Comparison of ENCODE assay signal across 8 cellular contexts in genomic region chr6:11318835-11319813, GRCh38.
DNase-seq lines count a peak whose midpoint lies in the region; ATAC-seq and TF ChIP-seq lines count a peak whose summit lies in the region.

No MANE protein-coding gene starts in this region.

- no peak for ATAC-seq in GM18519 (IDR thresholded peaks at IDR 0.05; ENCODE audit: low FRiP score, unreplicated experiment)

- no peaks in the 10 kb centered on the region for H3K9me3 ChIP-seq in CD4-positive, alpha-beta memory T cell (ENCODE audit: control insufficient read depth in 1 of 2, low read length in 2 of 2)
- H3K9me3 ChIP-seq in PC-9 (ENCODE audit: insufficient read depth, low read depth) (no peaks in the 10 kb centered on the region), neutrophil (no peaks in the 10 kb centered on the region), BE2C (no peaks in the 10 kb centered on the region; the same call in 1 of the 2 replicates), A673 (ENCODE audit: low read depth, low read length, poor library complexity, severe bottlenecking) (no peaks in the 10 kb centered on the region)

- H3K4me1 Mint-ChIP-seq in CD4-positive, alpha-beta memory T cell = peaks cover 34 to 57% (median 44%) of the 10 kb centered on the region in 4 donors
- H3K4me1 Mint-ChIP-seq in dendritic cell treated with granulocyte-macrophage colony-stimulating factor and Interleukin-4, amounts not matched to agents 40 ng/mL and 50 ng/mL, for 4 days (ENCODE audit: low read depth) = peaks cover 61% of the 10 kb centered on the region

- TF ChIP-seq CTCF in PC-9 (conservative IDR thresholded peaks at IDR 0.05) (no peak), neutrophil (IDR thresholded peaks at IDR 0.05) (no peak), BE2C (IDR thresholded peaks at IDR 0.05; ENCODE audit: low read depth, low read length) (no peak), A673 (conservative IDR thresholded peaks at IDR 0.05; ENCODE audit: low read depth, low read length) (no peak)

- H3K79me2 ChIP-seq in PC-9 (ENCODE audit: low read depth) = no peaks in the 10 kb centered on the region

- no peaks in the 10 kb centered on the region for H3K9me2 ChIP-seq in PC-9 (ENCODE audit: insufficient read depth)

- BruUV-seq in PC-9 (replicated peaks; lab: Mats Ljungman, UMichigan) (TSS peak; percentile 46), A673 (replicated peaks; lab: Mats Ljungman, UMichigan) (no TSS peak)

- no peak overlapping the region for H2AFZ ChIP-seq in PC-9

- CTCF ChIA-PET in CD4-positive, alpha-beta memory T cell (lab: Charles Lee; ENCODE audit: partially characterized antibody) = interaction anchor here (0.9 to 1.3 kb wide), 5 partner anchors 11 to 97 kb away, joined by 3 to 5 read pairs (median 3); no protein-coding TSS in a partner anchor
- CTCF ChIA-PET in PC-9 (lab: Charles Lee) (interaction anchor here (0.9 kb wide), 2 partner anchors 26 to 365 kb away, joined by 4 to 10 read pairs; no protein-coding TSS in a partner anchor), A673 (lab: Charles Lee) (no interaction called here)

- H3K4me1 ChIP-seq in CD4-positive, alpha-beta memory T cell (ENCODE audit: insufficient read depth, low read length) = peaks cover 29% of the 10 kb centered on the region
- peaks cover 34% of the 10 kb centered on the region for H3K4me1 ChIP-seq in PC-9 (replicated peaks; ENCODE audit: insufficient read depth)
- H3K4me1 ChIP-seq in neutrophil (ENCODE audit: control insufficient read depth in 1 of 2, insufficient read depth in 1 of 2, low read depth in 1 of 2, low read length in 1 of 2) = peaks cover 40 to 43% of the 10 kb centered on the region in 2 experiments
- no peaks in the 10 kb centered on the region for H3K4me1 ChIP-seq in BE2C
- H3K4me1 ChIP-seq in A673 (ENCODE audit: insufficient read depth, low read length, poor library complexity, severe bottlenecking) = no peaks in the 10 kb centered on the region

- peaks cover 20% of the 10 kb centered on the region for H3F3A ChIP-seq in PC-9 (ENCODE audit: insufficient read depth, low read depth)

- peak overlapping the region in 6 of 8 donors; percentile 1 to 70 (median 44) for H3K4me3 Mint-ChIP-seq in CD4-positive, alpha-beta memory T cell
- no peak overlapping the region for H3K4me3 Mint-ChIP-seq in dendritic cell treated with granulocyte-macrophage colony-stimulating factor and Interleukin-4, amounts not matched to agents 40 ng/mL and 50 ng/mL, for 4 days

- H3K27ac ChIP-seq in CD4-positive, alpha-beta memory T cell (ENCODE audit: low read depth, low read length) = peak overlapping the region; percentile 37
- peak overlapping the region; percentile 85 for H3K27ac ChIP-seq in PC-9
- H3K27ac ChIP-seq in neutrophil = peak overlapping the region; percentile 97
- H3K27ac ChIP-seq in A673 (ENCODE audit: low read depth, low read length, poor library complexity, severe bottlenecking) = no peak overlapping the region

- peak overlapping the region; percentile 68 for H3K4me2 ChIP-seq in PC-9

- DNase-seq in CD4-positive, alpha-beta memory T cell = no peak
- DNase-seq in PC-9 (peak in 1 of 2 experiments; percentile 13), BE2C (no peak), DMS79 treated with DMSO at 0.1 percent for 48 hours (lab: John Stamatoyannopoulos, UW) (no peak), A673 (ENCODE audit: low spot score) (no peak)

- POLR2A ChIA-PET in CD4-positive, alpha-beta memory T cell (lab: Charles Lee; ENCODE audit: partially characterized antibody) = interaction anchor here (0.6 to 2.0 kb wide), 3 partner anchors 20 to 86 kb away, joined by 3 to 7 read pairs (median 5); partner anchors contain the start of gene NEDD9
- POLR2A ChIA-PET in PC-9 (lab: Charles Lee; ENCODE audit: unreplicated experiment) (interaction anchor here (0.6 to 1.4 kb wide), 14 partner anchors 15 to 995 kb away, joined by 3 to 31 read pairs (median 8); partner anchors contain the start of gene NEDD9), A673 (lab: Charles Lee; ENCODE audit: low non-redundant PET) (no interaction called here)

- intact Hi-C loops in CD4-positive, alpha-beta memory T cell (cut with micrococcal nuclease) = loop anchor here (1.0 to 5.0 kb wide), 3 partner anchors 62 to 87 kb away; partner anchors contain the start of gene NEDD9
- intact Hi-C loops in PC-9 (cut with micrococcal nuclease; ENCODE audit: unreplicated experiment) = loop anchor here (1.0 to 2.0 kb wide), 10 partner anchors 25 to 224 kb away; partner anchors contain the start of gene NEDD9
- intact Hi-C loops in dendritic cell treated with granulocyte-macrophage colony-stimulating factor and Interleukin-4, amounts not matched to agents 40 ng/mL and 50 ng/mL, for 4 days (cut with micrococcal nuclease) = no loop called here
- intact Hi-C loops in A673 (cut with micrococcal nuclease; ENCODE audit: unreplicated experiment) = no loop called here

- H3K9me3 Mint-ChIP-seq in CD4-positive, alpha-beta memory T cell = peaks cover 0 to 3% (median 0%) of the 10 kb centered on the region in 8 donors
- no peaks in the 10 kb centered on the region for H3K9me3 Mint-ChIP-seq in dendritic cell treated with granulocyte-macrophage colony-stimulating factor and Interleukin-4, amounts not matched to agents 40 ng/mL and 50 ng/mL, for 4 days

- no peaks in the 10 kb centered on the region for H3K27me3 ChIP-seq in CD4-positive, alpha-beta memory T cell (ENCODE audit: insufficient read depth, low read length)
- H3K27me3 ChIP-seq in PC-9 (ENCODE audit: insufficient read depth, low read depth) (no peaks in the 10 kb centered on the region), neutrophil (no peaks in the 10 kb centered on the region), BE2C (no peaks in the 10 kb centered on the region), A673 (replicated peaks; ENCODE audit: insufficient read depth, low read depth, low read length, poor library complexity) (no peaks in the 10 kb centered on the region)

- no peaks in the 10 kb centered on the region for H3K27me3 Mint-ChIP-seq in CD4-positive, alpha-beta memory T cell
- H3K27me3 Mint-ChIP-seq in dendritic cell treated with granulocyte-macrophage colony-stimulating factor and Interleukin-4, amounts not matched to agents 40 ng/mL and 50 ng/mL, for 4 days = peaks cover 3% of the 10 kb centered on the region

- peak overlapping the region; percentile 84 to 96 (median 92) for H3K27ac Mint-ChIP-seq in CD4-positive, alpha-beta memory T cell
- peak overlapping the region; percentile 21 for H3K27ac Mint-ChIP-seq in dendritic cell treated with granulocyte-macrophage colony-stimulating factor and Interleukin-4, amounts not matched to agents 40 ng/mL and 50 ng/mL, for 4 days

- no peaks in the 10 kb centered on the region for H3K36me3 ChIP-seq in CD4-positive, alpha-beta memory T cell (ENCODE audit: insufficient read depth, low read length)
- H3K36me3 ChIP-seq in PC-9 (ENCODE audit: low read depth) = no peaks in the 10 kb centered on the region
- H3K36me3 ChIP-seq in neutrophil = peaks cover 38% of the 10 kb centered on the region
- H3K36me3 ChIP-seq in BE2C = no peaks in the 10 kb centered on the region
- no peaks in the 10 kb centered on the region for H3K36me3 ChIP-seq in A673 (ENCODE audit: insufficient read depth, low read length, poor library complexity, severe bottlenecking)

- H3K36me3 Mint-ChIP-seq in CD4-positive, alpha-beta memory T cell = peaks cover 48 to 51% of the 10 kb centered on the region in 2 donors
- H3K36me3 Mint-ChIP-seq in dendritic cell treated with granulocyte-macrophage colony-stimulating factor and Interleukin-4, amounts not matched to agents 40 ng/mL and 50 ng/mL, for 4 days (ENCODE audit: low read depth) = no peaks in the 10 kb centered on the region

- no peaks in the 10 kb centered on the region for H4K20me1 ChIP-seq in PC-9 (ENCODE audit: insufficient read depth)

- H3K4me3 ChIP-seq in CD4-positive, alpha-beta memory T cell (ENCODE audit: low read length in 2 of 2) = no peak overlapping the region
- H3K4me3 ChIP-seq in PC-9 (peak overlapping the region; percentile 24; the same call in 1 of the 2 replicates), neutrophil (ENCODE audit: low read depth in 1 of 2, low read length in 1 of 2) (no peak overlapping the region), BE2C (ENCODE audit: low read depth, low read length) (no peak overlapping the region), A673 (ENCODE audit: low read depth, low read length, poor library complexity, severe bottlenecking) (no peak overlapping the region)

Comparison
In these comparisons a context has a peak if more than half of its experiments do, and no peak if none do; other contexts are left out.
1. intact Hi-C loops: an anchor here in CD4-positive, alpha-beta memory T cell (1.0 to 5.0 kb wide) and PC-9 (1.0 to 2.0 kb wide); none called in dendritic cell treated with granulocyte-macrophage colony-stimulating factor and Interleukin-4, amounts not matched to agents 40 ng/mL and 50 ng/mL, for 4 days and A673.